ENCODE assay signal across 2 cellular contexts in genomic region chr17:29473437-29473836, GRCh38.
A peak's percentile ranks its signal among the peaks of the same experiment; 100 is the strongest.
TF ChIP-seq lines count a peak whose summit lies in the region.

No MANE protein-coding gene starts in this region.

TF ChIP-seq in IMR-90, 13 proteins besides CTCF, POLR2A, EP300 and RAD21:
- peak; percentile 69 for TF ChIP-seq CEBPB (IDR thresholded peaks at IDR 0.05; ENCODE audit: low read depth, low read length)

TF ChIP-seq in K562, 482 proteins besides CTCF, POLR2A, EP300 and RAD21:
- TF ChIP-seq CEBPB (tag; IDR thresholded peaks at IDR 0.05): peak; percentile 72
